In genomic region chr3:171439996-171440395, GRCh38 we compare ENCODE assay signal across 24 cellular contexts. TPM values are rescaled to one million over a fixed set of nuclear protein-coding genes. Genes with fewer than 3 reads are reported as not detected.
A peak's percentile ranks its signal among the peaks of the same experiment; 100 is the strongest.
DNase-seq lines count a peak whose midpoint lies in the region; ATAC-seq, FAIRE-seq and TF ChIP-seq lines count a peak whose summit lies in the region.
"Had no signal": no experiment of that assay in that cellular context is flagged by ENCODE, and none has a peak within 500 bp of the region (broad histone marks: within the 10 kb centered on the region; RNA-seq: fewer than 3 reads in every experiment).

No MANE protein-coding gene starts in this region.

- peak overlapping the region; percentile 73; the same call in 1 of the 2 replicates for H2BK12ac ChIP-seq in H1 (ENCODE audit: low read depth, low read length)

- DNase-seq in natural killer cell (no peak), T-helper 17 cell (no peak), H1 (ENCODE audit: low read depth in 1 of 2, low spot score in 2 of 2) (no peak), H7 (no peak), NCI-H446 (lab: John Stamatoyannopoulos, UW) (no peak)
- no peak for DNase-seq in natural killer cell treated with Interleukin-12 subunit alpha and Interleukin-12 subunit beta and Interleukin-15 and Interleukin-18, amount 100 ng/mL, for 72 hours (ENCODE audit: low spot score)
- DNase-seq: CD4-positive, alpha-beta T cell; DMS53; NCI-H1092 treated with DMSO at 0.1 percent for 48 hours; NCI-H1436; NCI-H187; NCI-H2171 treated with DMSO at 0.1 percent for 48 hours; NCI-H524 treated with DMSO at 0.1 percent for 48 hours; NCI-H774; SIG-M5 had no signal

- H4K5ac ChIP-seq in H1 (ENCODE audit: insufficient read length, low read depth, low read length): no peak overlapping the region

- no peak overlapping the region for H3K56ac ChIP-seq in H1 (replicated peaks; ENCODE audit: insufficient read length, low read depth, low read length)

- peak overlapping the region; percentile 83; the same call in 1 of the 2 replicates for H2BK20ac ChIP-seq in H1 (ENCODE audit: low read length)

- no peak overlapping the region for H3K4me3 Mint-ChIP-seq in natural killer cell
- H3K4me3 Mint-ChIP-seq in natural killer cell treated with Interleukin-12 subunit alpha and Interleukin-12 subunit beta and Interleukin-15 and Interleukin-18, amount 100 ng/mL, for 72 hours: no peak overlapping the region
- peak overlapping the region; percentile 31 for H3K4me3 Mint-ChIP-seq in T-helper 17 cell
- H3K4me3 Mint-ChIP-seq: CD4-positive, alpha-beta T cell; IgD-negative memory B cell had no signal

- no peak overlapping the region for H3K14ac ChIP-seq in H1 (ENCODE audit: insufficient read length)

- no peak overlapping the region for H3K23ac ChIP-seq in H1 (ENCODE audit: insufficient read length)

- CTCF ChIA-PET in H1 (lab: Charles Lee; ENCODE audit: partially characterized antibody): interaction anchor here (0.7 to 1.7 kb wide), 7 partner anchors 11 to 333 kb away, joined by 3 to 5 read pairs (median 3); no protein-coding TSS in a partner anchor

- TF ChIP-seq EP300 in H1 (IDR thresholded peaks at IDR 0.05; ENCODE audit: borderline replicate concordance in 1 of 2, low read depth in 2 of 2, low read length in 2 of 2): no peak

- no peaks in the 10 kb centered on the region; the same call in 1 of the 2 replicates for H3K23me2 ChIP-seq in H1 (ENCODE audit: low read depth, low read length)

- H3K27ac ChIP-seq in H1 (ENCODE audit: low read depth, low read length): 0 out of 2 replicates have a peak overlapping the region, but pooled peaks have one; percentile 1
- H3K27ac ChIP-seq: BLaER1, KMS-11, SK-N-MC had no signal

- ATAC-seq in natural killer cell: no peak
- no peak for ATAC-seq in natural killer cell treated with Interleukin-12 subunit alpha and Interleukin-12 subunit beta and Interleukin-15 and Interleukin-18, amount 100 ng/mL, for 72 hours
- ATAC-seq in T-helper 17 cell: no peak
- ATAC-seq in GM21576 (IDR thresholded peaks at IDR 0.05; ENCODE audit: unreplicated experiment): no peak

- no peaks in the 10 kb centered on the region for H4K20me1 ChIP-seq in H1 (replicated peaks in 1 of 2; ENCODE audit: control insufficient read depth in 1 of 2, insufficient read depth in 2 of 2, low read length in 2 of 2)
- H4K20me1 ChIP-seq: BLaER1 had no signal

- peak overlapping the region; percentile 46 for H3K4ac ChIP-seq in H1 (replicated peaks; ENCODE audit: insufficient read length, low read depth, low read length)

- FAIRE-seq in H1 (lab: Jason Lieb, UNC): no peak
- FAIRE-seq: G401.6, GM12891, RCC 7860 had no signal

- peaks cover 79 to 82% of the 10 kb centered on the region in 2 donors for H3K4me1 Mint-ChIP-seq in natural killer cell
- H3K4me1 Mint-ChIP-seq in natural killer cell treated with Interleukin-12 subunit alpha and Interleukin-12 subunit beta and Interleukin-15 and Interleukin-18, amount 100 ng/mL, for 72 hours (ENCODE audit: low read depth in 2 of 2): peaks cover 60 to 67% of the 10 kb centered on the region in 2 donors
- H3K4me1 Mint-ChIP-seq in T-helper 17 cell: peaks cover 49% of the 10 kb centered on the region

- H3K27me3 ChIP-seq in H1 (replicated peaks in 1 of 4; ENCODE audit: control insufficient read depth in 3 of 4, extremely low read depth in 1 of 4, insufficient read depth in 3 of 4, low read length in 3 of 4) (no peaks in the 10 kb centered on the region), H7 (ENCODE audit: control insufficient read depth, insufficient read depth, low read length) (no peaks in the 10 kb centered on the region)
- H3K27me3 ChIP-seq: BLaER1 had no signal

- H4K91ac ChIP-seq in H1 (replicated peaks; ENCODE audit: insufficient read length, low read length): peak overlapping the region; percentile 50

- H3K27ac Mint-ChIP-seq in natural killer cell (peak overlapping the region; percentile 13 to 41), T-helper 17 cell (peak overlapping the region; percentile 51)
- H3K27ac Mint-ChIP-seq in natural killer cell treated with Interleukin-12 subunit alpha and Interleukin-12 subunit beta and Interleukin-15 and Interleukin-18, amount 100 ng/mL, for 72 hours: peak overlapping the region in 1 of 2 donors; percentile 22
- H3K27ac Mint-ChIP-seq: CD4-positive, alpha-beta T cell; IgD-negative memory B cell had no signal

- H3K18ac ChIP-seq in H1 (ENCODE audit: extremely low read depth, low read length): peak overlapping the region; percentile 11; the same call in 1 of the 2 replicates

- no peaks in the 10 kb centered on the region; the same call in 1 of the 2 replicates for H3K79me1 ChIP-seq in H1 (ENCODE audit: low read depth, low read length)

- WGBS in H1 (ENCODE audit: extremely low coverage in 1 of 2, insufficient coverage in 1 of 2, insufficient read length in 1 of 2, insufficient replicate concordance in 2 of 2, low coverage in 1 of 2, low lambda C conversion rate in 2 of 2, missing lambda C conversion rate in 1 of 2), 2 experiments: 93% methylated on average over 2 of the region's 2 CpGs; no CpG with 5 or more reads in 1 of the 2 experiments

- no peak for TF ChIP-seq RAD21 in H1 (IDR thresholded peaks at IDR 0.05 in 1 of 2, conservative IDR thresholded peaks at IDR 0.05 in 1 of 2; ENCODE audit: low read depth in 2 of 2, low read length in 2 of 2)

- H3K9me3 ChIP-seq in T-helper 17 cell (ENCODE audit: control insufficient read depth, low read length, poor library complexity, severe bottlenecking) (no peaks in the 10 kb centered on the region), H1 (ENCODE audit: insufficient read depth in 2 of 2, low read depth in 1 of 2, low read length in 1 of 2) (no peaks in the 10 kb centered on the region)
- H3K9me3 ChIP-seq: BLaER1, HAP-1 had no signal

- H3K9me3 Mint-ChIP-seq in natural killer cell: no peaks in the 10 kb centered on the region
- H3K9me3 Mint-ChIP-seq in natural killer cell treated with Interleukin-12 subunit alpha and Interleukin-12 subunit beta and Interleukin-15 and Interleukin-18, amount 100 ng/mL, for 72 hours: no peaks in the 10 kb centered on the region
- H3K9me3 Mint-ChIP-seq: CD4-positive, alpha-beta T cell; IgD-negative memory B cell had no signal

- intact Hi-C loops in natural killer cell (cut with micrococcal nuclease): no loop called here

- no peak overlapping the region for H3K9ac ChIP-seq in H1 (replicated peaks in 1 of 4; ENCODE audit: extremely low read depth in 1 of 4, low read depth in 3 of 4, low read length in 3 of 4)
- H3K9ac ChIP-seq: BLaER1, KMS-11 had no signal

- H2BK120ac ChIP-seq in H1 (replicated peaks; ENCODE audit: low read depth, low read length): no peak overlapping the region

- no peak; a peak in 1 of 3 replicates for TF ChIP-seq POLR2A in H1 (IDR thresholded peaks at IDR 0.05; ENCODE audit: control extremely low read depth in 1 of 2, low read depth in 2 of 2, low read length in 2 of 2)

- 0 out of 2 replicates have a peak overlapping the region, but pooled peaks have one; percentile 35 for H2BK5ac ChIP-seq in H1 (ENCODE audit: low read depth, low read length)

- peaks cover 0 to 24% (median 20%) of the 10 kb centered on the region in 4 experiments for H3K4me1 ChIP-seq in H1 (replicated peaks in 1 of 4; ENCODE audit: control insufficient read depth in 3 of 4, insufficient read depth in 4 of 4, low read length in 3 of 4)

- TF ChIP-seq CTCF in natural killer cell (IDR thresholded peaks at IDR 0.05) (no peak), H1 (IDR thresholded peaks at IDR 0.05; ENCODE audit: control extremely low read depth in 1 of 3, insufficient read depth in 1 of 3, low read depth in 1 of 3, low read length in 3 of 3) (no peak)

- H3K4me3 ChIP-seq in H1 (ENCODE audit: extremely low read depth in 1 of 4, insufficient read depth in 2 of 4, low read depth in 3 of 4, low read length in 4 of 4): no peak overlapping the region
- H3K4me3 ChIP-seq in H7 (ENCODE audit: insufficient read depth, low read depth, low read length): no peak overlapping the region
- H3K4me3 ChIP-seq: BLaER1, HAP-1, SK-N-MC had no signal

- H3K27me3 Mint-ChIP-seq in natural killer cell (ENCODE audit: low read depth in 2 of 2) (no peaks in the 10 kb centered on the region), T-helper 17 cell (no peaks in the 10 kb centered on the region)
- H3K27me3 Mint-ChIP-seq in natural killer cell treated with Interleukin-12 subunit alpha and Interleukin-12 subunit beta and Interleukin-15 and Interleukin-18, amount 100 ng/mL, for 72 hours: no peaks in the 10 kb centered on the region
- H3K27me3 Mint-ChIP-seq: CD4-positive, alpha-beta T cell had no signal

- H3K36me3 Mint-ChIP-seq in natural killer cell (no peaks in the 10 kb centered on the region), T-helper 17 cell (ENCODE audit: low read depth) (peaks cover 4% of the 10 kb centered on the region)
- no peaks in the 10 kb centered on the region for H3K36me3 Mint-ChIP-seq in natural killer cell treated with Interleukin-12 subunit alpha and Interleukin-12 subunit beta and Interleukin-15 and Interleukin-18, amount 100 ng/mL, for 72 hours
- H3K36me3 Mint-ChIP-seq: IgD-negative memory B cell had no signal

- no peak overlapping the region for H3K4me2 ChIP-seq in H1 (ENCODE audit: insufficient read depth in 1 of 2, low read depth in 2 of 2, low read length in 2 of 2)
- H3K4me2 ChIP-seq: BLaER1, KMS-11 had no signal

- POLR2A ChIA-PET in H1 (lab: Charles Lee; ENCODE audit: partially characterized antibody): interaction anchor here (0.8 to 3.2 kb wide), 6 partner anchors 11 to 37 kb away, joined by 3 to 19 read pairs (median 4); partner anchors contain the start of gene TNIK

- 0 out of 2 replicates have a peak overlapping the region, but pooled peaks have one; percentile 36 for H2BK15ac ChIP-seq in H1 (ENCODE audit: low read length)

- 0 out of 2 replicates have a peak overlapping the region, but pooled peaks have one; percentile 70 for H2AK5ac ChIP-seq in H1 (ENCODE audit: low read depth, low read length)

- peaks cover 0 to 70% of the 10 kb centered on the region in 2 experiments; a peak in 2 of 4 replicates for H3K79me2 ChIP-seq in H1 (ENCODE audit: control insufficient read depth in 1 of 2, insufficient read depth in 2 of 2, low read length in 2 of 2)

- H4K8ac ChIP-seq in H1 (ENCODE audit: extremely low read depth, insufficient read depth, low read length): no peak overlapping the region

- H3K36me3 ChIP-seq in H1 (ENCODE audit: control insufficient read depth in 2 of 4, insufficient read depth in 4 of 4, low read length in 3 of 4) (no peaks in the 10 kb centered on the region), H7 (replicated peaks; ENCODE audit: control insufficient read depth, insufficient read depth, low read length) (no peaks in the 10 kb centered on the region)
- H3K36me3 ChIP-seq: BLaER1, HAP-1 had no signal

- no peak overlapping the region for H2AFZ ChIP-seq in H1 (ENCODE audit: low read length)

RNA-seq across cellular contexts. Expression of gene TNIK, which starts 20.2 kb away (rescaled TPM):
- total RNA-seq in natural killer cell (100 to 1,000 TPM in 2 of 3 donors, 10 to 100 TPM in 1; 93.7 to 122 (median 119) TPM), T-helper 17 cell (10 to 100 TPM; 96.4 to 98.9 TPM)
- 10 to 100 TPM; 44.3 to 48.5 TPM for total RNA-seq in natural killer cell treated with Interleukin-12 subunit alpha and Interleukin-12 subunit beta and Interleukin-15 and Interleukin-18, amount 100 ng/mL, for 72 hours
- 42.0 and 46.8 TPM in 2 replicates for total RNA-seq in H1 (2021; fragmentation: NEBNext Ultra II Directional; extraction: Animal tissue kit (Norgen Biotek cat#: 25700))
- polyA plus RNA-seq in H1 (2011; rRNA removed): 7.4 and 8.0 TPM in 2 replicates
- polyA plus RNA-seq in H1 (2011; cell fraction: cytosol; rRNA removed): 10.7 TPM
- 18.1 TPM for polyA plus RNA-seq in H1 (2011; cell fraction: nucleus; rRNA removed)
- 16.8 to 23.1 TPM (median 21.9 TPM) in 4 replicates for polyA plus RNA-seq in H1 (2012, experiment 1 of 2)
- 3.9 TPM for polyA plus RNA-seq in H1 (2012, experiment 2 of 2)
- polyA plus RNA-seq in H1 (2013, experiment 1 of 2): 29.1 TPM
- polyA plus RNA-seq in H1 (2013, experiment 2 of 2): 27.4 TPM
- polyA minus RNA-seq in H1 (2011; rRNA and poly(A)+ RNA removed): 19.4 and 27.7 TPM in 2 replicates
- polyA minus RNA-seq in H1 (2011; cell fraction: cytosol; rRNA and poly(A)+ RNA removed): 15.3 TPM
- 39.4 TPM for polyA minus RNA-seq in H1 (2011; cell fraction: nucleus; rRNA and poly(A)+ RNA removed)
- 16.4 and 20.7 TPM in 2 replicates for total RNA-seq in H7 (2014; rRNA removed; shearing (Covaris generic))
